ENCODE assay signal across 29 cellular contexts in the genomic region with DNA sequence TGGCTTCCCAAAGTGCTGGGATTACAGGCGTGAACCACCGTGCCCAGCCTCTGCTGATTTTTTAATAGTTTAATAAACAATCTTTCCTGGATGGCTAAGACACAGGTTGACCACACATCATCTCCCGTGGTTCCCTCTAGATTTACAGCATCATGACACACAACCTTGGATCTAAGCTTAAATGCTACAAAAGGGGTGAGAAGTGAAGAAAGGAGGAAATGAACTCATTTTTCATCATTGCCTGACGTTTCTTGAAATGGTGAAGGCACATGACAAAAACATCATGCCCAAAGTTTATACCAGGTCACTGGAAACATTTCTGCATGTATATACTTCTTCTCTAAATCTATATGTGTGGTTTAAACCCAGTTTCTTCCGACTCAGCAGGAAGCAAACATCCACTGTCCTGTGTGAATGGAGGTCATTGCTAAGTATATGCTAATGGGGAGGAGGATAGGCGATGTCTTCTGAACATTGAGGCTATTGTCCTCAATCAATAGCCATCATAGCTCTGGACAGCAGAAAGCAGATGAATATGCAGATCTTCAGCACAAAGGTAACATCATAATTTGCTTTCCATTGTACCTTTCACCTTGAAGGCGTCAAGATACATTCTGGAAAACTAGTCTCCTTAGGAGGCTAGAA.
DNase-seq lines count a peak whose midpoint lies in the region; ATAC-seq, FAIRE-seq and TF ChIP-seq lines count a peak whose summit lies in the region.
"Had no signal": no experiment of that assay in that cellular context is flagged by ENCODE, and none has a peak within 500 bp of the region (broad histone marks: within the 10 kb centered on the region; RNA-seq: fewer than 3 reads in every experiment).

No MANE protein-coding gene starts in this region.

- TF ChIP-seq CTCF in HepG2 (CRISPR knock-in tag; IDR thresholded peaks at IDR 0.05) (no peak), right lobe of liver (IDR thresholded peaks at IDR 0.05) (no peak), sigmoid colon (IDR thresholded peaks at IDR 0.05) (no peak), hepatocyte (IDR thresholded peaks at IDR 0.05; ENCODE audit: poor library complexity) (no peak)

- no peak overlapping the region for H3K4me3 ChIP-seq in HepG2 (replicated peaks in 1 of 3; ENCODE audit: insufficient read depth in 1 of 3, low read depth in 2 of 3, low read length in 3 of 3)
- H3K4me3 ChIP-seq in right lobe of liver, result no peak overlapping the region
- no peak overlapping the region for H3K4me3 ChIP-seq in sigmoid colon
- no peak overlapping the region for H3K4me3 ChIP-seq in hepatocyte
- H3K4me3 ChIP-seq: gastrocnemius medialis, SJCRH30, suprapubic skin had no signal

- H3K4me1 ChIP-seq in HepG2 (ENCODE audit: insufficient read depth, low read length) (no peaks in the 10 kb centered on the region), right lobe of liver (no peaks in the 10 kb centered on the region), sigmoid colon (no peaks in the 10 kb centered on the region), hepatocyte (ENCODE audit: insufficient read depth) (no peaks in the 10 kb centered on the region)
- H3K4me1 ChIP-seq: gastrocnemius medialis, SJCRH30 had no signal

- CTCF ChIA-PET in HepG2 (lab: Yijun Ruan, JAX; ENCODE audit: low intra/inter-chr PET ratio, low total read pairs), result no interaction called here

- H3K27ac ChIP-seq in HepG2 (ENCODE audit: extremely low read length, insufficient read depth, low read length) (no peak overlapping the region), right lobe of liver (no peak overlapping the region), sigmoid colon (no peak overlapping the region), hepatocyte (no peak overlapping the region)
- H3K27ac ChIP-seq: 22Rv1, gastrocnemius medialis, SJCRH30, suprapubic skin, VCaP had no signal

- no peaks in the 10 kb centered on the region for H3K9me2 ChIP-seq in hepatocyte (replicated peaks; ENCODE audit: insufficient read depth)

- BruUV-seq in HepG2 (replicated peaks; lab: Mats Ljungman, UMichigan), result no TSS peak

- intact Hi-C loops in HepG2 (cut with micrococcal nuclease; ENCODE audit: unreplicated experiment) (no loop called here), right lobe of liver (cut with DNase I) (no loop called here), sigmoid colon (cut with DNase I) (no loop called here)

- no peak for FAIRE-seq in HepG2 (lab: Jason Lieb, UNC)
- FAIRE-seq: astrocyte had no signal

- ATAC-seq in HepG2 (no peak), right lobe of liver (no peak)
- ATAC-seq: gastrocnemius medialis; left lobe of liver; stimulated activated naive B cell treated with anti-CD40 and anti-IgM and Interleukin-4, amounts not matched to agents 10 μg/mL and 1 μg/mL and 100 μg/mL, for 72 hours had no signal

- H3K36me3 ChIP-seq in HepG2 (replicated peaks in 1 of 2; ENCODE audit: control insufficient read depth in 1 of 2, insufficient read depth in 2 of 2, low read length in 2 of 2) (no peaks in the 10 kb centered on the region; a peak in 1 of 5 replicates), right lobe of liver (no peaks in the 10 kb centered on the region), sigmoid colon (peaks cover 0 to 10% (median 5%) of the 10 kb centered on the region in 4 donors), hepatocyte (replicated peaks; ENCODE audit: insufficient read depth, low read depth) (no peaks in the 10 kb centered on the region)
- H3K36me3 ChIP-seq: gastrocnemius medialis had no signal

- no peak overlapping the region for H2AFZ ChIP-seq in HepG2 (ENCODE audit: low read length)
- H2AFZ ChIP-seq in hepatocyte, result no peak overlapping the region

- no peak for TF ChIP-seq POLR2A in HepG2 (IDR thresholded peaks at IDR 0.05; ENCODE audit: insufficient read depth in 1 of 2, low read depth in 2 of 2, low read length in 2 of 2)
- no peak for TF ChIP-seq POLR2A in right lobe of liver (IDR thresholded peaks at IDR 0.05)
- no peak for TF ChIP-seq POLR2A in sigmoid colon (IDR thresholded peaks at IDR 0.05)

- H3K9me3 ChIP-seq in HepG2 (ENCODE audit: low read length) (no peaks in the 10 kb centered on the region), right lobe of liver (no peaks in the 10 kb centered on the region), sigmoid colon (no peaks in the 10 kb centered on the region), hepatocyte (ENCODE audit: low read depth) (no peaks in the 10 kb centered on the region)
- H3K9me3 ChIP-seq: gastrocnemius medialis, SJCRH30, suprapubic skin had no signal

- no peak for TF ChIP-seq RAD21 in HepG2 (CRISPR knock-in tag; IDR thresholded peaks at IDR 0.05)

- H3K27me3 ChIP-seq in HepG2 (ENCODE audit: control insufficient read depth in 1 of 2, insufficient read depth in 2 of 2, low read length in 2 of 2), result no peaks in the 10 kb centered on the region
- no peaks in the 10 kb centered on the region for H3K27me3 ChIP-seq in right lobe of liver
- H3K27me3 ChIP-seq in sigmoid colon, result no peaks in the 10 kb centered on the region
- no peaks in the 10 kb centered on the region for H3K27me3 ChIP-seq in hepatocyte
- H3K27me3 ChIP-seq: gastrocnemius medialis, SJCRH30, suprapubic skin had no signal

- H4K20me1 ChIP-seq in HepG2 (ENCODE audit: insufficient read depth, low read length) (no peaks in the 10 kb centered on the region), hepatocyte (ENCODE audit: insufficient read depth, poor library complexity, severe bottlenecking) (no peaks in the 10 kb centered on the region)

- no peak overlapping the region for H3K9ac ChIP-seq in HepG2 (ENCODE audit: insufficient read depth, low read depth, low read length)

- H3K4me2 ChIP-seq in HepG2 (ENCODE audit: low read depth, low read length) (no peak overlapping the region), hepatocyte (no peak overlapping the region)

- WGBS in HepG2 (ENCODE audit: low lambda C conversion rate), result 91% methylated on average over 7 of the region's 7 CpGs
- WGBS in right lobe of liver (ENCODE audit: insufficient coverage, low coverage, low lambda C conversion rate, missing lambda C conversion rate), result 66% methylated on average over 6 of the region's 7 CpGs
- WGBS in sigmoid colon, 2 donors, result 84 to 92% methylated on average over 7 of the region's 7 CpGs
- 88% methylated on average over 7 of the region's 7 CpGs for WGBS in hepatocyte (ENCODE audit: low lambda C conversion rate, missing lambda C conversion rate)

- H3K79me2 ChIP-seq in HepG2 (ENCODE audit: insufficient read depth, low read length) (no peaks in the 10 kb centered on the region), hepatocyte (no peaks in the 10 kb centered on the region)

- in situ Hi-C loops in HepG2 (cut with HindIII; ENCODE audit: extremely low pct_ligation_motif_present, low pct_unique_long_range_greater_than_20kb), result no loop called here

- POLR2A ChIA-PET in HepG2 (lab: Yijun Ruan, JAX), result interaction anchor here (0.6 kb wide), 1 partner anchor 37 kb away, joined by 3 read pairs; no protein-coding TSS in a partner anchor

- no peak for DNase-seq in HepG2 (ENCODE audit: low spot score)
- no peak for DNase-seq in right lobe of liver
- peak; percentile 12 for DNase-seq in NCI-H226
- DNase-seq in fibroblast of peridontal ligament (ENCODE audit: extremely low read depth), result peak; percentile 4
- DNase-seq in sigmoid colon, result no peak
- DNase-seq in AML-193 (lab: John Stamatoyannopoulos, UW), result no peak
- no peak for DNase-seq in activated gamma-delta T cell (lab: John Stamatoyannopoulos, UW)
- DNase-seq in hepatocyte (ENCODE audit: low spot score), result no peak
- DNase-seq: activated CD4-positive, alpha-beta T cell treated with anti-CD3 and anti-CD28 coated beads for 4 hours; activated CD8-positive, alpha-beta memory T cell treated with anti-CD3 and anti-CD28 coated beads for 24 hours; activated effector memory CD4-positive, alpha-beta T cell treated with anti-CD3 and anti-CD28 coated beads, Interleukin-2, amount 50 U/mL, for 16 hours; activated naive CD8-positive, alpha-beta T cell treated with anti-CD3 and anti-CD28 coated beads, Interleukin-2, amount 10 ng/mL, durations not matched to agents 7 days and 5 days; activated T-cell treated with anti-CD3 and anti-CD28 coated beads for 4 hours; Calu3; central memory CD4-positive, alpha-beta T cell; DMS79; endodermal cell; gastrocnemius medialis; NCI-H1694 treated with DMSO at 0.1 percent for 48 hours; nephron progenitor cell; RPMI8226; SJCRH30; stimulated activated naive B cell treated with anti-CD40 and anti-IgM and Interleukin-4, amounts not matched to agents 10 μg/mL and 1 μg/mL and 100 μg/mL, for 72 hours; T1000 had no signal

- TF ChIP-seq EP300 in HepG2 (IDR thresholded peaks at IDR 0.05; ENCODE audit: low read depth in 2 of 2, low read length in 2 of 2) (no peak), HepG2 (CRISPR knock-in tag; IDR thresholded peaks at IDR 0.05; ENCODE audit: borderline replicate concordance) (no peak), sigmoid colon (IDR thresholded peaks at IDR 0.05) (no peak)

TF ChIP-seq in HepG2, 621 proteins besides CTCF, POLR2A, EP300 and RAD21:
- 0 out of 2 replicates have a peak, but pooled peaks have one; percentile 4 for TF ChIP-seq MAFF (IDR thresholded peaks at IDR 0.05; ENCODE audit: low read depth, low read length)
- no peak for TF ChIP-seq NR3C1 (CRISPR knock-in tag; IDR thresholded peaks at IDR 0.05)
- TF ChIP-seq, protein P1, sequence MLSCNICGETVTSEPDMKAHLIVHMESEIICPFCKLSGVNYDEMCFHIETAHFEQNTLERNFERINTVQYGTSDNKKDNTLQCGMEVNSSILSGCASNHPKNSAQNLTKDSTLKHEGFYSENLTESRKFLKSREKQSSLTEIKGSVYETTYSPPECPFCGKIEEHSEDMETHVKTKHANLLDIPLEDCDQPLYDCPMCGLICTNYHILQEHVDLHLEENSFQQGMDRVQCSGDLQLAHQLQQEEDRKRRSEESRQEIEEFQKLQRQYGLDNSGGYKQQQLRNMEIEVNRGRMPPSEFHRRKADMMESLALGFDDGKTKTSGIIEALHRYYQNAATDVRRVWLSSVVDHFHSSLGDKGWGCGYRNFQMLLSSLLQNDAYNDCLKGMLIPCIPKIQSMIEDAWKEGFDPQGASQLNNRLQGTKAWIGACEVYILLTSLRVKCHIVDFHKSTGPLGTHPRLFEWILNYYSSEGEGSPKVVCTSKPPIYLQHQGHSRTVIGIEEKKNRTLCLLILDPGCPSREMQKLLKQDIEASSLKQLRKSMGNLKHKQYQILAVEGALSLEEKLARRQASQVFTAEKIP (CRISPR knock-in tag; IDR thresholded peaks at IDR 0.05; ENCODE audit: borderline replicate concordance), result no peak
- TF ChIP-seq ZBTB7A (CRISPR knock-in tag; IDR thresholded peaks at IDR 0.05), result no peak
- peak in 1 of 2 experiments; percentile 39; a peak in 2 of 4 replicates for TF ChIP-seq MAFK (conservative IDR thresholded peaks at IDR 0.05 in 1 of 2, IDR thresholded peaks at IDR 0.05 in 1 of 2; ENCODE audit: low read length in 2 of 2)
- TF ChIP-seq ZNF282 (IDR thresholded peaks at IDR 0.05; ENCODE audit: partially characterized antibody), result no peak

Comparison
In these comparisons a context has a peak if more than half of its experiments do, and no peak if none do; other contexts are left out.
1. DNase-seq: peak in NCI-H226 (single experiment) and fibroblast of peridontal ligament (single experiment); none in HepG2 (single experiment), right lobe of liver (0 of 3), sigmoid colon (single experiment), AML-193 (0 of 2), activated gamma-delta T cell (single experiment) and hepatocyte (single experiment).